1 cellular context compared by ENCODE assay signal in the genomic region with DNA sequence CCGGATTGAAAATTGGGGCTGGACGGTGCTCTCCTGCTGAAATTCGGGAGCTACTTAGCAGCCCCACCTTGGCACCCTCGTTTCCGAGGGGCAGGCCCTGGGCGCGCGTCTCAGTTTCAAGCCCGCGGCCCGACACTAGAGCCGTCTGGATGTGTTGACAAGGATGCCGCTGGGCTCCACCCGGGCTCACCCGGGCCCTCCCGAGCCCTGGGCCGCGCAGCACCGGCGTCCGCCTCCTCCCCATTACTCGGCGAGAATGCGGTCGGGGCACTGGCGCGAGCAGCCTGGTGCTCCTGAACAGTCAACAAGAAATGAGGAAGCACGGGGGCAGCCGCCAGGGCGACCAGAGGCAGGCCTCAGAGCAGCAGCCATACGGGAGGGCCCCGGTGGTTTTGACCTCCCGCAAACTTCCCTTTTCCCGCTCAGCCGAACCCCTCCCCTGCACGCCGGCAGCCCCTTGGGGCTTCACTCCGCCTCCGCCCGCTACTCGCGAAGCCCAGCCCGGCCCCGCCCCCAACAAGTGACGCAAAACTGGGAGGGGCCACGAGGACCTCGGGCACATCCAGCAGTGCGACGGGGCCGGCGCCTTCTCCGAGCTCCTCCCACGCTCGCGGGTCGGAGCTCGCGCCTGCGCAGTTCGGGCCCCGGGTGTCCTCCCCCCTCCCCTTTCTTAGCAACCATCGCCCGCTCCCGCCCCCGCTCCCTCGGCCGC.
TF ChIP-seq lines count a peak whose summit lies in the region.

No MANE protein-coding gene starts in this region.

TF ChIP-seq in HCT116, 20 proteins besides CTCF, POLR2A, EP300 and RAD21 (continued from another document):
- peak; percentile 63 for TF ChIP-seq SP1 (IDR thresholded peaks at IDR 0.05; ENCODE audit: low read depth)
- no peak for TF ChIP-seq TCF7L2 (IDR thresholded peaks at IDR 0.05; ENCODE audit: borderline replicate concordance, extremely low read depth, insufficient read depth, insufficient read length)
- TF ChIP-seq CEBPB (IDR thresholded peaks at IDR 0.05; ENCODE audit: low read depth), result no peak
- TF ChIP-seq EZH2phosphoT487 (IDR thresholded peaks at IDR 0.05; ENCODE audit: borderline replicate concordance), result no peak
- peak; percentile 94 for TF ChIP-seq POLR2AphosphoS5 (IDR thresholded peaks at IDR 0.05; ENCODE audit: low read depth, low read length)
